Comparison of ENCODE assay signal across 9 cellular contexts in genomic region chr12:49342914-49343731, GRCh38. TPM values are rescaled to one million over a fixed set of nuclear protein-coding genes. Genes with fewer than 3 reads are reported as not detected.
DNase-seq lines count a peak whose midpoint lies in the region; ATAC-seq, FAIRE-seq and TF ChIP-seq lines count a peak whose summit lies in the region.
"Had no signal": no experiment of that assay in that cellular context is flagged by ENCODE, and none has a peak within 500 bp of the region (broad histone marks: within the 10 kb centered on the region; RNA-seq: fewer than 3 reads in every experiment).

No MANE protein-coding gene starts in this region.

- peak overlapping the region; percentile 33 to 56 (median 50) for H3K9ac ChIP-seq in skeletal muscle tissue (ENCODE audit: low read depth in 1 of 3, low read length in 3 of 3)

- H3K27me3 ChIP-seq in skeletal muscle tissue (ENCODE audit: control insufficient read depth in 3 of 3, insufficient read depth in 3 of 3, low read length in 3 of 3): peaks cover 58 to 76% (median 76%) of the 10 kb centered on the region in 3 donors

- H3K9me3 ChIP-seq in skeletal muscle tissue (ENCODE audit: control insufficient read depth in 3 of 3, low read length in 3 of 3): no peaks in the 10 kb centered on the region

- H3K27ac ChIP-seq in skeletal muscle tissue (ENCODE audit: low read depth, low read length): no peak overlapping the region
- H3K27ac ChIP-seq: VCaP had no signal

- TF ChIP-seq CTCF in fibroblast of the aortic adventitia (IDR thresholded peaks at IDR 0.05; ENCODE audit: insufficient read depth, low read length): no peak
- no peak for TF ChIP-seq CTCF in D721Med (IDR thresholded peaks at IDR 0.05; ENCODE audit: insufficient read depth, missing control alignments)

- peaks cover 40 to 47% (median 43%) of the 10 kb centered on the region in 3 donors for H3K4me1 ChIP-seq in skeletal muscle tissue (ENCODE audit: control insufficient read depth in 3 of 3, insufficient read depth in 3 of 3, low read length in 3 of 3)

- no peaks in the 10 kb centered on the region for H3K36me3 ChIP-seq in skeletal muscle tissue (ENCODE audit: control insufficient read depth in 3 of 3, insufficient read depth in 3 of 3, low read length in 3 of 3)

- DNase-seq in NCI-H2171 treated with DMSO at 0.1 percent for 48 hours (lab: John Stamatoyannopoulos, UW): peak; percentile 19
- DNase-seq in NCI-H2171 (lab: John Stamatoyannopoulos, UW): no peak
- peak; percentile 40 to 43 for DNase-seq in activated CD4-positive, alpha-beta T cell treated with anti-CD3 and anti-CD28 coated beads, Interleukin-2, amount 50 U/mL, for 4 hours
- DNase-seq in fibroblast of the aortic adventitia (ENCODE audit: low read depth): no peak
- DNase-seq in LoVo (ENCODE audit: low spot score): no peak
- DNase-seq in D721Med (ENCODE audit: insufficient read length, low spot score): no peak

- no peak for FAIRE-seq in D721Med (lab: Jason Lieb, UNC)

- H3K4me3 ChIP-seq in fibroblast of the aortic adventitia (ENCODE audit: low read depth, low read length): peak overlapping the region; percentile 56
- peak overlapping the region; percentile 41 to 54 (median 48) for H3K4me3 ChIP-seq in skeletal muscle tissue (ENCODE audit: low read length in 3 of 3)

- ATAC-seq in HG02588 (IDR thresholded peaks at IDR 0.05; ENCODE audit: unreplicated experiment): no peak

RNA-seq across cellular contexts. Expression of gene DNAJC22, which starts 3.6 kb away (rescaled TPM):
- total RNA-seq in fibroblast of the aortic adventitia (ENCODE audit: low replicate concordance): 1.6 and 2.5 TPM in 2 replicates
- total RNA-seq in skeletal muscle tissue: not detected

RNA-seq across cellular contexts. Expression of gene C1QL4, which starts 6.1 kb away (rescaled TPM):
- total RNA-seq in fibroblast of the aortic adventitia (ENCODE audit: low replicate concordance): 0.18 TPM in 1 of 2 replicates, not detected in the other
- not detected for total RNA-seq in skeletal muscle tissue

RNA-seq across cellular contexts. Expression of gene TROAP, which starts 20.1 kb away (rescaled TPM):
- total RNA-seq in fibroblast of the aortic adventitia (ENCODE audit: low replicate concordance): 4.0 and 11.3 TPM in 2 replicates
- 3.1 TPM for total RNA-seq in skeletal muscle tissue

RNA-seq across cellular contexts. Expression of gene SPATS2, which starts 24.1 kb away (rescaled TPM):
- total RNA-seq in fibroblast of the aortic adventitia (ENCODE audit: low replicate concordance): 25.1 and 34.1 TPM in 2 replicates
- 19.8 TPM for total RNA-seq in skeletal muscle tissue

RNA-seq across cellular contexts. Expression of gene PRPH, which starts 48.2 kb away (rescaled TPM):
- total RNA-seq in fibroblast of the aortic adventitia (ENCODE audit: low replicate concordance) (0.18 and 0.33 TPM in 2 replicates), skeletal muscle tissue (2.6 TPM)

Comparison
In these comparisons a context has a peak if more than half of its experiments do, and no peak if none do; other contexts are left out.
1. DNase-seq: peak in NCI-H2171 treated with DMSO at 0.1 percent for 48 hours (single experiment) and activated CD4-positive, alpha-beta T cell treated with anti-CD3 and anti-CD28 coated beads, Interleukin-2, amount 50 U/mL, for 4 hours (2 of 2); none in NCI-H2171 (single experiment), fibroblast of the aortic adventitia (single experiment), LoVo (single experiment) and D721Med (single experiment).